ENCODE assay signal across 8 cellular contexts in the genomic region with DNA sequence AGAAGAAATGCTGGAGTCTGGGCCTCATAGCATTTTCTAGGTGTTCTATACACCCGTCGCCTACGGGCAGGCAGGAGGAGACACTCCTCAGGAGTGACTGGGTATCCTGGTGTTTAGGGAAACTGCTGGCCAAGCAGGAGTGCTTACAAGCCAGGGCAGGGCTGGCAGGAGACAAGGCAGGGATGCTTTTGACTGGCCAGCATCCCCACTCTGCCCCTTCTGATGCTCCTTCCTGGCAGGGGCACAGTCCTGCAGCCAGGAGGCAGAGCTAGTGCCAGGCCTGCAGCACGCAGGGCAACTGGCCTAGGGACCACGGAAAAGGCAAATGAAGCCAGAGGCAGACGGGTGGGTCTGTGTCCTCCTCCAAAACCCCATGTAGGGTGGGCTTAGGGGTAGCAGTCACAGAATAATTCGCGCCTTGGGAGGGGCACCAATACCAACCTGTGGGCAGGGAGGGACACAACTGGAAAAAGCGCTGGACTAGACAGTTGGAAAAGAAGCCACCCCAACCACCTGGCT. TPM values are rescaled to one million over a fixed set of nuclear protein-coding genes. Genes with fewer than 3 reads are reported as not detected.
DNase-seq lines count a peak whose midpoint lies in the region; ATAC-seq, FAIRE-seq and TF ChIP-seq lines count a peak whose summit lies in the region.

No MANE protein-coding gene starts in this region.

- H3K4me1 ChIP-seq in heart right ventricle (peaks cover 13 to 54% (median 49%) of the 10 kb centered on the region in 9 donors), hepatocyte (ENCODE audit: insufficient read depth) (peaks cover 34% of the 10 kb centered on the region)

- H4K20me1 ChIP-seq in hepatocyte (ENCODE audit: insufficient read depth, poor library complexity, severe bottlenecking) = peaks cover 4% of the 10 kb centered on the region

- H3K9me2 ChIP-seq in hepatocyte (replicated peaks; ENCODE audit: insufficient read depth) = no peaks in the 10 kb centered on the region

- H3K27ac ChIP-seq in heart right ventricle = peak overlapping the region in 9 of 10 donors; percentile 29 to 86 (median 64)
- H3K27ac ChIP-seq in hepatocyte = peak overlapping the region; percentile 34

- no peaks in the 10 kb centered on the region for H3K27me3 Mint-ChIP-seq in activated B cell treated with CpG ODN at 0.5 μM for 24 hours
- no peaks in the 10 kb centered on the region for H3K27me3 Mint-ChIP-seq in stimulated activated naive B cell treated with anti-CD40 and anti-IgM and Interleukin-4, amounts not matched to agents 10 μg/mL and 1 μg/mL and 100 μg/mL, for 72 hours

- H3K4me2 ChIP-seq in hepatocyte = peak overlapping the region; percentile 97

- no peaks in the 10 kb centered on the region for H3K9me3 Mint-ChIP-seq in activated B cell treated with CpG ODN at 0.5 μM for 24 hours
- no peaks in the 10 kb centered on the region for H3K9me3 Mint-ChIP-seq in stimulated activated naive B cell treated with anti-CD40 and anti-IgM and Interleukin-4, amounts not matched to agents 10 μg/mL and 1 μg/mL and 100 μg/mL, for 72 hours

- peak overlapping the region; percentile 83 for H3K4me3 Mint-ChIP-seq in activated B cell treated with CpG ODN at 0.5 μM for 24 hours
- H3K4me3 Mint-ChIP-seq in stimulated activated naive B cell treated with anti-CD40 and anti-IgM and Interleukin-4, amounts not matched to agents 10 μg/mL and 1 μg/mL and 100 μg/mL, for 72 hours = peak overlapping the region; percentile 88

- WGBS in heart right ventricle, 2 donors = 77 to 79% methylated on average over 9 of the region's 9 CpGs
- 61% methylated on average over 9 of the region's 9 CpGs for WGBS in hepatocyte (ENCODE audit: low lambda C conversion rate, missing lambda C conversion rate)

- no peaks in the 10 kb centered on the region for H3K27me3 ChIP-seq in heart right ventricle
- H3K27me3 ChIP-seq in hepatocyte = no peaks in the 10 kb centered on the region

- POLR2A ChIA-PET in activated B cell treated with CpG ODN at 0.5 μM for 24 hours (lab: Charles Lee) = interaction anchor here (4.7 kb wide), 1 partner anchor 51 kb away, joined by 17 read pairs; the partner anchor contains the start of gene HILPDA

- CTCF ChIA-PET in activated B cell treated with CpG ODN at 0.5 μM for 24 hours (lab: Charles Lee) = interaction anchor here (1.1 to 2.0 kb wide), 3 partner anchors 18 to 55 kb away, joined by 3 to 7 read pairs (median 3); no protein-coding TSS in a partner anchor

- peaks cover 11% of the 10 kb centered on the region for H3K79me2 ChIP-seq in hepatocyte

- DNase-seq in heart right ventricle = no peak
- no peak for DNase-seq in Right ventricle myocardium superior
- DNase-seq in activated B cell treated with CpG ODN at 0.5 μM for 24 hours = no peak
- no peak for DNase-seq in hepatocyte (ENCODE audit: low spot score)
- DNase-seq in stimulated activated naive B cell treated with anti-CD40 and anti-IgM and Interleukin-4, amounts not matched to agents 10 μg/mL and 1 μg/mL and 100 μg/mL, for 72 hours = no peak
- DNase-seq in activated CD4-positive, CD25-positive, alpha-beta regulatory T cell (lab: John Stamatoyannopoulos, UW) = no peak
- no peak for DNase-seq in activated CD4-positive, CD25-positive, alpha-beta regulatory T cell treated with anti-CD3 and anti-CD28 coated beads, Interleukin-2, amount 50 U/mL, for 72 hours
- DNase-seq in HTR-8/SVneo (ENCODE audit: insufficient read length, low spot score) = no peak

- H3K36me3 ChIP-seq in heart right ventricle = peaks cover 0 to 42% (median 4%) of the 10 kb centered on the region in 9 donors
- no peaks in the 10 kb centered on the region for H3K36me3 ChIP-seq in hepatocyte (replicated peaks; ENCODE audit: insufficient read depth, low read depth)

- ATAC-seq in heart right ventricle (no peak), Right ventricle myocardium superior (ENCODE audit: poor library complexity) (no peak), activated B cell treated with CpG ODN at 0.5 μM for 24 hours (ENCODE audit: low read depth) (no peak)
- no peak for ATAC-seq in stimulated activated naive B cell treated with anti-CD40 and anti-IgM and Interleukin-4, amounts not matched to agents 10 μg/mL and 1 μg/mL and 100 μg/mL, for 72 hours (replicated peaks)

- TF ChIP-seq CTCF in heart right ventricle (IDR thresholded peaks at IDR 0.05) (peak in 3 of 9 donors; percentile 5 to 30 (median 23)), activated B cell treated with CpG ODN at 0.5 μM for 24 hours (IDR thresholded peaks at IDR 0.05) (no peak), hepatocyte (IDR thresholded peaks at IDR 0.05; ENCODE audit: poor library complexity) (peak; percentile 8)

- peak overlapping the region; percentile 12 for H3K27ac Mint-ChIP-seq in activated B cell treated with CpG ODN at 0.5 μM for 24 hours
- H3K27ac Mint-ChIP-seq in stimulated activated naive B cell treated with anti-CD40 and anti-IgM and Interleukin-4, amounts not matched to agents 10 μg/mL and 1 μg/mL and 100 μg/mL, for 72 hours = peak overlapping the region; percentile 89

- H3K9me3 ChIP-seq in heart right ventricle (no peaks in the 10 kb centered on the region), hepatocyte (ENCODE audit: low read depth) (no peaks in the 10 kb centered on the region)

- peaks cover 42% of the 10 kb centered on the region for H3K4me1 Mint-ChIP-seq in activated B cell treated with CpG ODN at 0.5 μM for 24 hours
- peaks cover 37 to 49% of the 10 kb centered on the region in 2 donors for H3K4me1 Mint-ChIP-seq in stimulated activated naive B cell treated with anti-CD40 and anti-IgM and Interleukin-4, amounts not matched to agents 10 μg/mL and 1 μg/mL and 100 μg/mL, for 72 hours

- H2AFZ ChIP-seq in hepatocyte = peak overlapping the region; percentile 78

- no peak for FAIRE-seq in HTR-8/SVneo (lab: Jason Lieb, UNC)

- H3K4me3 ChIP-seq in heart right ventricle = peak overlapping the region; percentile 63 to 91 (median 73)
- peak overlapping the region; percentile 70 for H3K4me3 ChIP-seq in hepatocyte

- intact Hi-C loops in heart right ventricle (cut with DNase I) = no loop called here
- intact Hi-C loops in Right ventricle myocardium superior (cut with DNase I) = no loop called here
- intact Hi-C loops in activated B cell treated with CpG ODN at 0.5 μM for 24 hours (cut with micrococcal nuclease) = loop anchor here (1.0 to 10.0 kb wide), 3 partner anchors 50 to 817 kb away; partner anchors contain the start of genes ATP6V1F and HILPDA

- H3K36me3 Mint-ChIP-seq in activated B cell treated with CpG ODN at 0.5 μM for 24 hours (ENCODE audit: low read depth) = peaks cover 27% of the 10 kb centered on the region
- peaks cover 10 to 27% of the 10 kb centered on the region in 2 donors for H3K36me3 Mint-ChIP-seq in stimulated activated naive B cell treated with anti-CD40 and anti-IgM and Interleukin-4, amounts not matched to agents 10 μg/mL and 1 μg/mL and 100 μg/mL, for 72 hours

RNA-seq across cellular contexts. Expression of gene IMPDH1, which starts 4.9 kb away (rescaled TPM):
- total RNA-seq in heart right ventricle = 10 to 100 TPM in 9 of 10 donors, 1 to 10 TPM in 1; 9.3 to 32.8 (median 13.6) TPM
- polyA plus RNA-seq in heart right ventricle = 10 to 100 TPM; 22.7 to 23.0 TPM
- total RNA-seq in Right ventricle myocardium superior = 20.0 TPM
- 42.3 and 45.8 TPM in 2 replicates for total RNA-seq in activated B cell treated with CpG ODN at 0.5 μM for 24 hours
- total RNA-seq in hepatocyte = 30.4 and 34.7 TPM in 2 replicates
- 63.5 and 70.5 TPM in 2 replicates for polyA plus RNA-seq in hepatocyte

RNA-seq across cellular contexts. Expression of gene PRRT4, which starts 43.4 kb away (rescaled TPM):
- 1 to 10 TPM in 9 of 10 donors, under 1 TPM in 1; 0.73 to 3.1 (median 2.0) TPM for total RNA-seq in heart right ventricle
- polyA plus RNA-seq in heart right ventricle = 1 to 10 TPM in 1 of 2 donors, under 1 TPM in 1; 0.67 to 2.0 TPM
- 1.2 TPM for total RNA-seq in Right ventricle myocardium superior
- 0.10 TPM in 1 of 2 replicates, not detected in the other for total RNA-seq in activated B cell treated with CpG ODN at 0.5 μM for 24 hours
- 1.2 and 2.2 TPM in 2 replicates for total RNA-seq in hepatocyte
- 3.4 and 4.1 TPM in 2 replicates for polyA plus RNA-seq in hepatocyte

RNA-seq across cellular contexts. Expression of gene HILPDA, which starts 50.8 kb away (rescaled TPM):
- total RNA-seq in heart right ventricle (10 to 100 TPM in 3 of 10 donors, 1 to 10 TPM in 7; 4.5 to 65.0 (median 6.7) TPM), Right ventricle myocardium superior (7.3 TPM), activated B cell treated with CpG ODN at 0.5 μM for 24 hours (14.5 and 17.0 TPM in 2 replicates), hepatocyte (16.5 and 18.0 TPM in 2 replicates)
- polyA plus RNA-seq in heart right ventricle (1 to 10 TPM; 5.6 to 8.3 TPM), hepatocyte (37.4 and 44.2 TPM in 2 replicates)
